Comparison of ENCODE assay signal across 21 cellular contexts in genomic region chr13:63208811-63209210, GRCh38.
DNase-seq lines count a peak whose midpoint lies in the region; ATAC-seq and TF ChIP-seq lines count a peak whose summit lies in the region.
"Had no signal": no experiment of that assay in that cellular context is flagged by ENCODE, and none has a peak within 500 bp of the region (broad histone marks: within the 10 kb centered on the region; RNA-seq: fewer than 3 reads in every experiment).

No MANE protein-coding gene starts in this region.

- H3K36me3 ChIP-seq in IMR-90 (ENCODE audit: control insufficient read depth, insufficient read depth, low read length) (no peaks in the 10 kb centered on the region), SU-DHL-6 (ENCODE audit: low read length) (no peaks in the 10 kb centered on the region), smooth muscle cell (ENCODE audit: low read depth) (no peaks in the 10 kb centered on the region), testis (ENCODE audit: low read depth, missing control alignments) (no peaks in the 10 kb centered on the region), colonic mucosa (no peaks in the 10 kb centered on the region)

- no peak overlapping the region for H3K23ac ChIP-seq in IMR-90 (ENCODE audit: low read depth, low read length)

- H3K9me3 ChIP-seq in IMR-90 (ENCODE audit: control insufficient read depth, insufficient read depth, low read length) (no peaks in the 10 kb centered on the region), SU-DHL-6 (ENCODE audit: insufficient read depth, low read length) (no peaks in the 10 kb centered on the region), smooth muscle cell (replicated peaks; ENCODE audit: low read depth) (no peaks in the 10 kb centered on the region), testis (no peaks in the 10 kb centered on the region), colonic mucosa (no peaks in the 10 kb centered on the region)
- H3K9me3 ChIP-seq: Caco-2 had no signal

- in situ Hi-C loops in IMR-90 (cut with MboI; ENCODE audit: low sequenced_read_pairs) = no loop called here

- POLR2A ChIA-PET in IMR-90 (lab: Charles Lee; ENCODE audit: unreplicated experiment) = no interaction called here

- no peak overlapping the region for H3K18ac ChIP-seq in IMR-90 (ENCODE audit: low read depth, low read length)

- H3K79me1 ChIP-seq in IMR-90 (ENCODE audit: low read depth in 1 of 2, low read length in 2 of 2) = no peaks in the 10 kb centered on the region

- no peaks in the 10 kb centered on the region for H4K20me1 ChIP-seq in IMR-90 (ENCODE audit: insufficient read depth, low read length)
- no peaks in the 10 kb centered on the region for H4K20me1 ChIP-seq in SU-DHL-6 (ENCODE audit: low read depth, low read length)
- no peaks in the 10 kb centered on the region for H4K20me1 ChIP-seq in smooth muscle cell (ENCODE audit: low read depth)

- H4K91ac ChIP-seq in IMR-90 (ENCODE audit: insufficient read depth, low read depth, low read length) = no peak overlapping the region

- H3K9ac ChIP-seq in IMR-90 (ENCODE audit: low read depth, low read length) = no peak overlapping the region
- H3K9ac ChIP-seq in SU-DHL-6 (ENCODE audit: low read length) = no peak overlapping the region
- peak overlapping the region; percentile 5 for H3K9ac ChIP-seq in smooth muscle cell (ENCODE audit: low read depth)
- H3K9ac ChIP-seq in colonic mucosa (ENCODE audit: low read depth in 2 of 2, low read length in 2 of 2) = no peak overlapping the region

- H2BK5ac ChIP-seq in IMR-90 (ENCODE audit: low read depth, low read length, poor library complexity, severe bottlenecking) = no peak overlapping the region

- H3K56ac ChIP-seq in IMR-90 (ENCODE audit: extremely low read depth, insufficient read depth, low read length) = no peak overlapping the region

- no peaks in the 10 kb centered on the region; the same call in 1 of the 2 replicates for H3K9me1 ChIP-seq in IMR-90 (ENCODE audit: insufficient read depth, low read length)

- H3K4ac ChIP-seq in IMR-90 (ENCODE audit: low read depth, low read length) = no peak overlapping the region

- H3K27me3 ChIP-seq in IMR-90 (ENCODE audit: control insufficient read depth, insufficient read depth, low read length) (no peaks in the 10 kb centered on the region), SU-DHL-6 (ENCODE audit: low read length) (no peaks in the 10 kb centered on the region), smooth muscle cell (ENCODE audit: low read depth) (no peaks in the 10 kb centered on the region), testis (no peaks in the 10 kb centered on the region), colonic mucosa (no peaks in the 10 kb centered on the region)

- WGBS in IMR-90 (ENCODE audit: extremely low coverage in 2 of 2, insufficient read length in 1 of 2), 2 experiments = no CpG with 5 or more reads among the region's 3 CpGs
- WGBS in smooth muscle cell (ENCODE audit: low lambda C conversion rate) = 13% methylated on average over 3 of the region's 3 CpGs
- 56 to 65% methylated on average over 3 of the region's 3 CpGs for WGBS in testis, 2 donors

- H3F3A ChIP-seq in SU-DHL-6 (ENCODE audit: insufficient read depth) = no peaks in the 10 kb centered on the region
- no peaks in the 10 kb centered on the region for H3F3A ChIP-seq in smooth muscle cell (ENCODE audit: low read depth)

- no peak overlapping the region for H3K27ac ChIP-seq in IMR-90 (ENCODE audit: insufficient read depth, low read length)
- H3K27ac ChIP-seq in SU-DHL-6 (ENCODE audit: low read depth, low read length) = no peak overlapping the region
- H3K27ac ChIP-seq in smooth muscle cell (ENCODE audit: low read depth) = peak overlapping the region; percentile 60
- H3K27ac ChIP-seq in testis = no peak overlapping the region
- H3K27ac ChIP-seq in colonic mucosa = no peak overlapping the region
- H3K27ac ChIP-seq: SK-N-MC had no signal

- H3K4me3 ChIP-seq in IMR-90 (ENCODE audit: insufficient read depth, low read depth, low read length) (no peak overlapping the region), SU-DHL-6 (ENCODE audit: insufficient read depth, low read length, poor library complexity, severe bottlenecking) (no peak overlapping the region), foreskin fibroblast (ENCODE audit: low read depth in 1 of 2, low read length in 2 of 2) (no peak overlapping the region), smooth muscle cell (no peak overlapping the region), testis (no peak overlapping the region), colonic mucosa (no peak overlapping the region)
- H3K4me3 ChIP-seq: SK-N-MC had no signal

- TF ChIP-seq POLR2A in IMR-90 (IDR thresholded peaks at IDR 0.05; ENCODE audit: low read depth, low read length) (no peak), testis (IDR thresholded peaks at IDR 0.05) (no peak)

- no peak overlapping the region for H2AK9ac ChIP-seq in IMR-90 (replicated peaks; ENCODE audit: low read depth, low read length, poor library complexity)

- ATAC-seq in IMR-90 (ENCODE audit: low read depth) (peak; percentile 35; the same call in 1 of the 2 replicates), GM21447 (IDR thresholded peaks at IDR 0.05; ENCODE audit: unreplicated experiment) (no peak)

- H2AFZ ChIP-seq in IMR-90 (replicated peaks; ENCODE audit: low read length, poor library complexity) (no peak overlapping the region), SU-DHL-6 (ENCODE audit: low read depth, low read length, severe bottlenecking) (peak overlapping the region; percentile 34), smooth muscle cell (ENCODE audit: low read depth) (no peak overlapping the region)

- H2BK120ac ChIP-seq in IMR-90 (ENCODE audit: low read depth, low read length) = peak overlapping the region; percentile 51; the same call in 1 of the 2 replicates

- no peak overlapping the region for H2BK15ac ChIP-seq in IMR-90 (ENCODE audit: low read depth, low read length)

- no peak for TF ChIP-seq CTCF in IMR-90 (conservative IDR thresholded peaks at IDR 0.05; ENCODE audit: low read depth, low read length)
- no peak for TF ChIP-seq CTCF in SU-DHL-6 (IDR thresholded peaks at IDR 0.05; ENCODE audit: insufficient read depth, low read length, poor library complexity, severe bottlenecking)
- TF ChIP-seq CTCF in foreskin fibroblast (IDR thresholded peaks at IDR 0.05; ENCODE audit: low read depth, low read length) = no peak
- no peak for TF ChIP-seq CTCF in smooth muscle cell (IDR thresholded peaks at IDR 0.05; ENCODE audit: borderline replicate concordance, insufficient read depth, poor library complexity, severe bottlenecking)
- no peak for TF ChIP-seq CTCF in testis (IDR thresholded peaks at IDR 0.05)
- TF ChIP-seq CTCF in colonic mucosa (IDR thresholded peaks at IDR 0.05) = no peak

- TF ChIP-seq RAD21 in IMR-90 (IDR thresholded peaks at IDR 0.05; ENCODE audit: low read length) = no peak

- no TSS peak for BruUV-seq in IMR-90 (replicated peaks; lab: Mats Ljungman, UMichigan)

- peak; percentile 57 for DNase-seq in IMR-90
- DNase-seq in foreskin fibroblast = peak; percentile 26 to 37
- DNase-seq in smooth muscle cell (lab: John Stamatoyannopoulos, UW; ENCODE audit: unreplicated experiment) = no peak
- no peak for DNase-seq in testis
- no peak for DNase-seq in head of caudate nucleus
- no peak for DNase-seq in colonic mucosa
- DNase-seq: ACHN, AML-193, Caco-2, DMS153, GOT3, KG1, NCI-H1048, NCI-H1436 treated with DMSO at 0.1 percent for 48 hours, NCI-H2029 treated with DMSO at 0.1 percent for 48 hours, NCI-H510A treated with DMSO at 0.1 percent for 48 hours, NCI-H82, Right ventricle myocardium superior had no signal

- H4K8ac ChIP-seq in IMR-90 (ENCODE audit: low read depth in 2 of 2, low read length in 2 of 2) = 0 out of 4 replicates have a peak overlapping the region, but pooled peaks of 1 of the 2 experiments have one; percentile 22

- no peak overlapping the region for H2AK5ac ChIP-seq in IMR-90 (ENCODE audit: low read depth, low read length)

- peak overlapping the region; percentile 2; the same call in 1 of the 2 replicates for H3K4me2 ChIP-seq in IMR-90 (ENCODE audit: low read depth, low read length)
- no peak overlapping the region for H3K4me2 ChIP-seq in SU-DHL-6 (ENCODE audit: low read depth, low read length, poor library complexity, severe bottlenecking)
- H3K4me2 ChIP-seq in smooth muscle cell = peak overlapping the region; percentile 16

- dilution Hi-C loops in IMR-90 (cut with HindIII; ENCODE audit: low sequenced_read_pairs, unreplicated experiment) = no loop called here

- no peaks in the 10 kb centered on the region for H3K9me2 ChIP-seq in SU-DHL-6 (replicated peaks; ENCODE audit: insufficient read depth, low read length)

- intact Hi-C loops in IMR-90 (cut with micrococcal nuclease) (no loop called here), testis (cut with DNase I; ENCODE audit: low total_unique reads) (no loop called here), head of caudate nucleus (cut with DNase I) (no loop called here), colonic mucosa (cut with DNase I) (no loop called here)

- CTCF ChIA-PET in IMR-90 (lab: Yijun Ruan, JAX) = no interaction called here

- H3K14ac ChIP-seq in IMR-90 (replicated peaks; ENCODE audit: low read depth, low read length) = no peak overlapping the region

- no peak overlapping the region for H4K5ac ChIP-seq in IMR-90 (ENCODE audit: low read depth, low read length)

- 0 out of 2 replicates have a peak overlapping the region, but pooled peaks have one; percentile 26 for H2BK20ac ChIP-seq in IMR-90 (ENCODE audit: low read depth, low read length)

- H3K4me1 ChIP-seq in IMR-90 (ENCODE audit: control insufficient read depth, insufficient read depth, low read length) = no peaks in the 10 kb centered on the region; the same call in 1 of the 2 replicates
- no peaks in the 10 kb centered on the region for H3K4me1 ChIP-seq in smooth muscle cell (ENCODE audit: low read depth)
- H3K4me1 ChIP-seq in testis = no peaks in the 10 kb centered on the region
- no peaks in the 10 kb centered on the region for H3K4me1 ChIP-seq in colonic mucosa
- H3K4me1 ChIP-seq: Caco-2 had no signal

- H3K79me2 ChIP-seq in SU-DHL-6 (ENCODE audit: insufficient read depth, low read length) = no peaks in the 10 kb centered on the region
- no peaks in the 10 kb centered on the region for H3K79me2 ChIP-seq in smooth muscle cell (ENCODE audit: low read depth)

TF ChIP-seq in IMR-90, 13 proteins besides CTCF, POLR2A, EP300 and RAD21 (continues in another document):
- no peak for TF ChIP-seq MAZ (IDR thresholded peaks at IDR 0.05; ENCODE audit: borderline replicate concordance, low read depth, low read length)
- no peak for TF ChIP-seq NFE2L2 (IDR thresholded peaks at IDR 0.05; ENCODE audit: low read depth, low read length)
- TF ChIP-seq RFX5 (IDR thresholded peaks at IDR 0.05; ENCODE audit: low read depth, low read length) = no peak
- no peak for TF ChIP-seq CHD1 (IDR thresholded peaks at IDR 0.05; ENCODE audit: low read depth, low read length)
- TF ChIP-seq SMC3 (IDR thresholded peaks at IDR 0.05; ENCODE audit: low read depth, low read length) = no peak
- no peak for TF ChIP-seq BHLHE40 (IDR thresholded peaks at IDR 0.05; ENCODE audit: low read depth, low read length)
- no peak for TF ChIP-seq MAFK (IDR thresholded peaks at IDR 0.05; ENCODE audit: low read depth, low read length)

Comparison
In these comparisons a context has a peak if more than half of its experiments do, and no peak if none do; other contexts are left out.
1. DNase-seq: peak in IMR-90 (single experiment) and foreskin fibroblast (2 of 2); none in smooth muscle cell (single experiment), testis (single experiment), head of caudate nucleus (0 of 42) and colonic mucosa (single experiment).